Comparison of ENCODE assay signal across 22 cellular contexts in genomic region chr3:83895892-83896291, GRCh38.
"Had no signal": no experiment of that assay in that cellular context is flagged by ENCODE, and none has a peak within 500 bp of the region (broad histone marks: within the 10 kb centered on the region; RNA-seq: fewer than 3 reads in every experiment).

No MANE protein-coding gene starts in this region.

- ATAC-seq: effector memory CD8-positive, alpha-beta T cell; esophagus mucosa; gastrocnemius medialis; left cardiac atrium; left lung; left ventricle myocardium superior; lower lobe of right lung; mucosa of descending colon had no signal

- H3K9me3 ChIP-seq: colonic mucosa, esophagus squamous epithelium, gastrocnemius medialis, left lung, lower lobe of right lung had no signal

- H3K4me3 ChIP-seq: colonic mucosa, esophagus squamous epithelium, gastrocnemius medialis, heart right ventricle, left lung, lower lobe of right lung, mucosa of descending colon had no signal

- H3K27me3 ChIP-seq: colonic mucosa, esophagus squamous epithelium, gastrocnemius medialis, heart right ventricle, left lung had no signal

- H3K4me1 ChIP-seq: colonic mucosa, esophagus squamous epithelium, heart right ventricle, left lung, lower lobe of right lung had no signal

- DNase-seq: colonic mucosa; cortex of kidney; effector CD8-positive, alpha-beta T cell; effector memory CD8-positive, alpha-beta T cell; endodermal cell; erythroblast; esophagus squamous epithelium; foreskin fibroblast; foreskin melanocyte; gastrocnemius medialis; glutamatergic neuron; head of caudate nucleus; heart right ventricle; hippocampal formation; left cardiac atrium; left lung; left ventricle myocardium superior; lower lobe of right lung; mesenchymal stem cell; mucosa of descending colon had no signal

- H3K36me3 ChIP-seq: colonic mucosa, esophagus squamous epithelium, gastrocnemius medialis, heart right ventricle, left lung, lower lobe of right lung had no signal

- H3K27ac ChIP-seq: colonic mucosa, epithelial cell of prostate, esophagus squamous epithelium, gastrocnemius medialis, heart right ventricle, left lung, lower lobe of right lung had no signal
